9 cellular contexts compared by ENCODE assay signal in genomic region chr11:35364101-35364780, GRCh38. TPM values are rescaled to one million over a fixed set of nuclear protein-coding genes. Genes with fewer than 3 reads are reported as not detected.
DNase-seq lines count a peak whose midpoint lies in the region; ATAC-seq and TF ChIP-seq lines count a peak whose summit lies in the region.
"Had no signal": no experiment of that assay in that cellular context is flagged by ENCODE, and none has a peak within 500 bp of the region (broad histone marks: within the 10 kb centered on the region; RNA-seq: fewer than 3 reads in every experiment).

No MANE protein-coding gene starts in this region.

- H3K4me3 ChIP-seq in breast epithelium, result peak overlapping the region in 1 of 3 donors; percentile 2
- H3K4me3 ChIP-seq in suprapubic skin, result no peak overlapping the region

- H3K27me3 ChIP-seq in breast epithelium (no peaks in the 10 kb centered on the region), suprapubic skin (no peaks in the 10 kb centered on the region)

- H3K27ac ChIP-seq in breast epithelium (peak overlapping the region; percentile 80 to 84), suprapubic skin (peak overlapping the region; percentile 81)

- ATAC-seq in HG02623 (IDR thresholded peaks at IDR 0.05; ENCODE audit: unreplicated experiment) (no peak), HG02588 (IDR thresholded peaks at IDR 0.05; ENCODE audit: unreplicated experiment) (no peak)

- H3K36me3 ChIP-seq in breast epithelium (no peaks in the 10 kb centered on the region), suprapubic skin (no peaks in the 10 kb centered on the region)

- TF ChIP-seq POLR2A in breast epithelium (IDR thresholded peaks at IDR 0.05), result no peak
- TF ChIP-seq POLR2A in suprapubic skin (IDR thresholded peaks at IDR 0.05), result no peak

- no peak for TF ChIP-seq CTCF in breast epithelium (IDR thresholded peaks at IDR 0.05)
- TF ChIP-seq CTCF in suprapubic skin (IDR thresholded peaks at IDR 0.05), result no peak

- H3K9me3 ChIP-seq in breast epithelium (no peaks in the 10 kb centered on the region), suprapubic skin (no peaks in the 10 kb centered on the region)

- TF ChIP-seq EP300 in suprapubic skin (IDR thresholded peaks at IDR 0.05), result no peak

- DNase-seq in HT1080 (ENCODE audit: low read depth) (peak; percentile 92), breast epithelium (ENCODE audit: low spot score in 2 of 2) (peak; percentile 70 to 85), kidney glomerular epithelial cell (lab: John Stamatoyannopoulos, UW) (peak; percentile 56), suprapubic skin (ENCODE audit: low spot score in 2 of 2) (peak; percentile 85 to 88), Kasumi-1 (lab: John Stamatoyannopoulos, UW) (no peak), T-helper 1 cell (no peak)

- H3K4me1 ChIP-seq in breast epithelium (peaks cover 7 to 8% of the 10 kb centered on the region in 2 donors), suprapubic skin (peaks cover 34% of the 10 kb centered on the region)

- intact Hi-C loops in breast epithelium (cut with DNase I; ENCODE audit: low total_unique reads), result no loop called here

RNA-seq across cellular contexts. Expression of gene SLC1A2, which starts 55.1 kb away (rescaled TPM):
- total RNA-seq in HT1080 (2014; rRNA removed; shearing (Covaris generic)), result not detected in 2 replicates
- 0.01 TPM in 1 of 2 replicates, not detected in the other for polyA plus RNA-seq in HT1080 (2015; cell fraction: cytosol; rRNA removed)
- polyA plus RNA-seq in HT1080 (2015; cell fraction: nucleus; rRNA removed), result 0.05 TPM in 1 of 2 replicates, not detected in the other
- 10 to 100 TPM in 2 of 3 donors, under 1 TPM in 1; 0.32 to 23.7 (median 10.5) TPM for total RNA-seq in breast epithelium
- total RNA-seq in suprapubic skin, result 1 to 10 TPM; 1.0 to 3.4 (median 2.0) TPM
- total RNA-seq: dermis microvascular lymphatic vessel endothelial cell had no signal

Comparison
In these comparisons a context has a peak if more than half of its experiments do, and no peak if none do; other contexts are left out.
1. DNase-seq: peak in HT1080 (single experiment), breast epithelium (2 of 2), kidney glomerular epithelial cell (single experiment) and suprapubic skin (2 of 2); none in Kasumi-1 (0 of 2) and T-helper 1 cell (0 of 5).